19 cellular contexts compared by ENCODE assay signal in genomic region chr18:44859751-44860458, GRCh38.
"Had no signal": no experiment of that assay in that cellular context is flagged by ENCODE, and none has a peak within 500 bp of the region (broad histone marks: within the 10 kb centered on the region; RNA-seq: fewer than 3 reads in every experiment).

No MANE protein-coding gene starts in this region.

- ATAC-seq: activated T-cell treated with anti-CD3 and anti-CD28 coated beads, Interleukin-2, amount 50 U/mL, for 4 hours; left colon; natural killer cell had no signal

- H3K36me3 Mint-ChIP-seq: activated naive CD4-positive, alpha-beta T cell treated with anti-CD3 and anti-CD28 coated beads, Interleukin-2, amount 10 ng/mL, durations not matched to agents 7 days and 5 days; natural killer cell had no signal

- H3K27ac Mint-ChIP-seq: activated naive CD4-positive, alpha-beta T cell treated with anti-CD3 and anti-CD28 coated beads, Interleukin-2, amount 10 ng/mL, durations not matched to agents 7 days and 5 days; activated naive CD8-positive, alpha-beta T cell treated with anti-CD3 and anti-CD28 coated beads, Interleukin-2, amount 50 U/mL, for 24 hours; natural killer cell; T-helper 1 cell treated with Interleukin-12 subunit alpha and Interleukin-12 subunit beta and Interleukin-4 antibody, amounts not matched to agents 30 μg/mL and 1 μg/mL, for 36 hours had no signal

- DNase-seq: activated CD4-positive, alpha-beta T cell treated with anti-CD3 and anti-CD28 coated beads, Interleukin-2, amount 50 U/mL, for 1 hour; activated CD8-positive, alpha-beta memory T cell treated with anti-CD3 and anti-CD28 coated beads, Interleukin-2, amount 50 U/mL, for 4 hours; activated effector memory CD4-positive, alpha-beta T cell treated with Interleukin-2 at 50 U/mL for 16 hours; activated naive CD4-positive, alpha-beta T cell treated with anti-CD3 and anti-CD28 coated beads, Interleukin-2, amount 10 ng/mL, durations not matched to agents 7 days and 5 days; activated naive CD8-positive, alpha-beta T cell treated with anti-CD3 and anti-CD28 coated beads, Interleukin-2, amount 50 U/mL, for 24 hours; activated T-cell treated with anti-CD3 and anti-CD28 coated beads, Interleukin-2, amount 50 U/mL, for 4 hours; anterior cingulate cortex; effector CD4-positive, alpha-beta T cell; glutamatergic neuron; hypothalamus; islet precursor cell; left colon; natural killer cell; stimulated activated CD4-positive, alpha-beta T cell treated with anti-CD3 and anti-CD28 coated beads, Interleukin-12 subunit alpha, Interleukin-12 subunit beta, amount 100 ng/mL, for 4 hours; stimulated activated CD4-positive, alpha-beta T cell treated with anti-CD3 and anti-CD28 coated beads, Interleukin-2, amount 100 ng/mL, for 24 hours; stimulated activated naive CD8-positive, alpha-beta T cell treated with anti-CD3 and anti-CD28 coated beads, Interleukin-15, Interleukin-2, amounts not matched to agents 100 U/mL and 50 U/mL, for 24 hours had no signal

- FAIRE-seq: endothelial cell of umbilical vein, urothelium cell line had no signal

- H3K4me3 Mint-ChIP-seq: activated naive CD4-positive, alpha-beta T cell treated with anti-CD3 and anti-CD28 coated beads, Interleukin-2, amount 10 ng/mL, durations not matched to agents 7 days and 5 days; activated naive CD8-positive, alpha-beta T cell treated with anti-CD3 and anti-CD28 coated beads, Interleukin-2, amount 50 U/mL, for 24 hours; activated T-cell treated with anti-CD3 and anti-CD28 coated beads, Interleukin-2, amount 50 U/mL, for 4 hours; natural killer cell; T-helper 1 cell treated with Interleukin-12 subunit alpha and Interleukin-12 subunit beta and Interleukin-4 antibody, amounts not matched to agents 30 μg/mL and 1 μg/mL, for 36 hours had no signal

- H3K9me3 Mint-ChIP-seq: activated naive CD4-positive, alpha-beta T cell treated with anti-CD3 and anti-CD28 coated beads, Interleukin-2, amount 10 ng/mL, durations not matched to agents 7 days and 5 days; activated naive CD8-positive, alpha-beta T cell treated with anti-CD3 and anti-CD28 coated beads, Interleukin-2, amount 50 U/mL, for 24 hours; activated T-cell treated with anti-CD3 and anti-CD28 coated beads, Interleukin-2, amount 50 U/mL, for 4 hours; natural killer cell; T-helper 1 cell treated with Interleukin-12 subunit alpha and Interleukin-12 subunit beta and Interleukin-4 antibody, amounts not matched to agents 30 μg/mL and 1 μg/mL, for 36 hours had no signal

- H3K4me1 Mint-ChIP-seq: activated naive CD4-positive, alpha-beta T cell treated with anti-CD3 and anti-CD28 coated beads, Interleukin-2, amount 10 ng/mL, durations not matched to agents 7 days and 5 days had no signal
